ENCODE assay signal across 18 cellular contexts in genomic region chr15:45164914-45165313, GRCh38. TPM values are rescaled to one million over a fixed set of nuclear protein-coding genes. Genes with fewer than 3 reads are reported as not detected.
DNase-seq lines count a peak whose midpoint lies in the region; ATAC-seq and TF ChIP-seq lines count a peak whose summit lies in the region.
"Had no signal": no experiment of that assay in that cellular context is flagged by ENCODE, and none has a peak within 500 bp of the region (broad histone marks: within the 10 kb centered on the region; RNA-seq: fewer than 3 reads in every experiment).

No MANE protein-coding gene starts in this region.

- no peaks in the 10 kb centered on the region for H3K9me3 Mint-ChIP-seq in CD4-positive, CD25-positive, alpha-beta regulatory T cell
- H3K9me3 Mint-ChIP-seq in Caco-2 (ENCODE audit: unreplicated experiment), result no peaks in the 10 kb centered on the region
- H3K9me3 Mint-ChIP-seq in activated T-helper 1 cell treated with anti-CD3 and anti-CD28 coated beads, Interleukin-12 subunit alpha, Interleukin-12 subunit beta, Interleukin-2, Interleukin-4 antibody, amounts not matched to agents 30 ng/mL and 10 ng/mL and 1 ng/mL, durations not matched to agents 14 hours and 24 hours and 36 hours, result no peaks in the 10 kb centered on the region
- peaks cover 0 to 2% (median 0%) of the 10 kb centered on the region in 11 donors for H3K9me3 Mint-ChIP-seq in naive thymus-derived CD4-positive, alpha-beta T cell

- TF ChIP-seq EP300 in tibial nerve (IDR thresholded peaks at IDR 0.05), result no peak

- DNase-seq in CD4-positive, CD25-positive, alpha-beta regulatory T cell, result no peak
- DNase-seq in Caco-2 (no peak), NCI-H510A treated with DMSO at 0.1 percent for 48 hours (lab: John Stamatoyannopoulos, UW) (no peak), DMS114 treated with DMSO at 0.1 percent for 48 hours (lab: John Stamatoyannopoulos, UW; ENCODE audit: unreplicated experiment) (no peak), tibial nerve (ENCODE audit: low spot score in 2 of 2) (no peak)
- DNase-seq in activated T-helper 1 cell treated with anti-CD3 and anti-CD28 coated beads, Interleukin-12 subunit alpha, Interleukin-12 subunit beta, Interleukin-2, Interleukin-4 antibody, amounts not matched to agents 30 ng/mL and 10 ng/mL and 1 ng/mL, durations not matched to agents 14 hours and 24 hours and 36 hours (ENCODE audit: low spot score), result no peak
- DNase-seq in naive thymus-derived CD4-positive, alpha-beta T cell, result no peak
- DNase-seq: activated CD4-positive, CD25-positive, alpha-beta regulatory T cell; EL; foreskin fibroblast; NCI-H1436 treated with DMSO at 0.1 percent for 48 hours; NCI-H446; PC-3; stimulated activated CD4-positive, alpha-beta T cell treated with anti-CD3 and anti-CD28 coated beads, Interleukin-12 subunit alpha, Interleukin-12 subunit beta, amount 100 ng/mL, for 4 hours; transverse colon had no signal

- H3K27ac ChIP-seq in CD4-positive, CD25-positive, alpha-beta regulatory T cell (ENCODE audit: insufficient read depth, low read length, poor library complexity, severe bottlenecking), result no peak overlapping the region
- H3K27ac ChIP-seq in naive thymus-derived CD4-positive, alpha-beta T cell (ENCODE audit: low read depth, low read length), result no peak overlapping the region
- H3K27ac ChIP-seq in tibial nerve, result peak overlapping the region in 2 of 4 donors; percentile 95 to 99
- H3K27ac ChIP-seq: HL-60, prostate gland had no signal

- POLR2A ChIA-PET in Caco-2 (lab: Charles Lee), result no interaction called here
- POLR2A ChIA-PET in naive thymus-derived CD4-positive, alpha-beta T cell (lab: Charles Lee), result interaction anchor here (1.5 to 7.3 kb wide), 3 partner anchors 35 to 237 kb away, joined by 3 to 77 read pairs (median 17); a partner anchor contains a TSS

- WGBS in tibial nerve, 2 donors, result 92 to 95% methylated on average over 1 of the region's 1 CpG

- no peaks in the 10 kb centered on the region for H3K9me3 ChIP-seq in CD4-positive, CD25-positive, alpha-beta regulatory T cell (ENCODE audit: control insufficient read depth in 2 of 2, low read length in 2 of 2)
- H3K9me3 ChIP-seq in Caco-2 (no peaks in the 10 kb centered on the region), tibial nerve (no peaks in the 10 kb centered on the region)
- no peaks in the 10 kb centered on the region for H3K9me3 ChIP-seq in naive thymus-derived CD4-positive, alpha-beta T cell (ENCODE audit: control insufficient read depth in 2 of 3, low read length in 3 of 3)
- H3K9me3 ChIP-seq: prostate gland, transverse colon had no signal

- no peaks in the 10 kb centered on the region for H3K36me3 ChIP-seq in CD4-positive, CD25-positive, alpha-beta regulatory T cell (ENCODE audit: control insufficient read depth, insufficient read depth, low read length)
- no peaks in the 10 kb centered on the region for H3K36me3 ChIP-seq in Caco-2 (ENCODE audit: control insufficient read depth, insufficient read depth, low read length)
- H3K36me3 ChIP-seq in naive thymus-derived CD4-positive, alpha-beta T cell (ENCODE audit: control insufficient read depth in 2 of 3, insufficient read depth in 3 of 3, low read length in 3 of 3), result no peaks in the 10 kb centered on the region
- H3K36me3 ChIP-seq in tibial nerve, result no peaks in the 10 kb centered on the region
- H3K36me3 ChIP-seq: prostate gland, transverse colon had no signal

- intact Hi-C loops in Caco-2 (cut with micrococcal nuclease; ENCODE audit: unreplicated experiment), result no loop called here
- intact Hi-C loops in activated T-helper 1 cell treated with anti-CD3 and anti-CD28 coated beads, Interleukin-12 subunit alpha, Interleukin-12 subunit beta, Interleukin-2, Interleukin-4 antibody, amounts not matched to agents 30 ng/mL and 10 ng/mL and 1 ng/mL, durations not matched to agents 14 hours and 24 hours and 36 hours (cut with micrococcal nuclease), result loop anchor here (10.0 kb wide), 1 partner anchor 420 kb away; the partner anchor contains the start of gene BLOC1S6
- intact Hi-C loops in naive thymus-derived CD4-positive, alpha-beta T cell (cut with micrococcal nuclease), result no loop called here

- peaks cover 9% of the 10 kb centered on the region for H3K36me3 Mint-ChIP-seq in CD4-positive, CD25-positive, alpha-beta regulatory T cell
- H3K36me3 Mint-ChIP-seq in Caco-2 (ENCODE audit: insufficient read depth, unreplicated experiment), result peaks cover 17% of the 10 kb centered on the region
- peaks cover 2% of the 10 kb centered on the region for H3K36me3 Mint-ChIP-seq in activated T-helper 1 cell treated with anti-CD3 and anti-CD28 coated beads, Interleukin-12 subunit alpha, Interleukin-12 subunit beta, Interleukin-2, Interleukin-4 antibody, amounts not matched to agents 30 ng/mL and 10 ng/mL and 1 ng/mL, durations not matched to agents 14 hours and 24 hours and 36 hours (ENCODE audit: low read depth)
- H3K36me3 Mint-ChIP-seq in naive thymus-derived CD4-positive, alpha-beta T cell, result peaks cover 0 to 9% (median 0%) of the 10 kb centered on the region in 5 donors

- H3K27me3 ChIP-seq in CD4-positive, CD25-positive, alpha-beta regulatory T cell (ENCODE audit: control insufficient read depth, insufficient read depth, low read length), result no peaks in the 10 kb centered on the region
- H3K27me3 ChIP-seq in Caco-2 (replicated peaks; ENCODE audit: control insufficient read depth, insufficient read depth, low read length) (no peaks in the 10 kb centered on the region), tibial nerve (no peaks in the 10 kb centered on the region)
- no peaks in the 10 kb centered on the region for H3K27me3 ChIP-seq in naive thymus-derived CD4-positive, alpha-beta T cell (ENCODE audit: control insufficient read depth in 2 of 2, insufficient read depth in 2 of 2, low read length in 2 of 2)
- H3K27me3 ChIP-seq: transverse colon had no signal

- no peaks in the 10 kb centered on the region for H3K27me3 Mint-ChIP-seq in CD4-positive, CD25-positive, alpha-beta regulatory T cell
- H3K27me3 Mint-ChIP-seq in Caco-2 (ENCODE audit: insufficient read depth, unreplicated experiment), result no peaks in the 10 kb centered on the region
- H3K27me3 Mint-ChIP-seq in activated T-helper 1 cell treated with anti-CD3 and anti-CD28 coated beads, Interleukin-12 subunit alpha, Interleukin-12 subunit beta, Interleukin-2, Interleukin-4 antibody, amounts not matched to agents 30 ng/mL and 10 ng/mL and 1 ng/mL, durations not matched to agents 14 hours and 24 hours and 36 hours (ENCODE audit: insufficient read depth), result no peaks in the 10 kb centered on the region
- no peaks in the 10 kb centered on the region for H3K27me3 Mint-ChIP-seq in naive thymus-derived CD4-positive, alpha-beta T cell

- CTCF ChIA-PET in Caco-2 (lab: Charles Lee), result interaction anchor here (1.2 to 3.4 kb wide), 3 partner anchors 21 to 248 kb away, joined by 5 to 66 read pairs (median 16); no protein-coding TSS in a partner anchor
- CTCF ChIA-PET in naive thymus-derived CD4-positive, alpha-beta T cell (lab: Charles Lee), result interaction anchor here (1.1 to 4.5 kb wide), 6 partner anchors 15 to 238 kb away, joined by 3 to 36 read pairs (median 12); a partner anchor contains a TSS

- no peak for TF ChIP-seq POLR2A in tibial nerve (IDR thresholded peaks at IDR 0.05)

- TF ChIP-seq CTCF in Caco-2 (IDR thresholded peaks at IDR 0.05; ENCODE audit: insufficient read depth in 1 of 2, low read depth in 1 of 2, low read length in 1 of 2, severe bottlenecking in 1 of 2, unreplicated experiment in 1 of 2) (no peak), tibial nerve (IDR thresholded peaks at IDR 0.05) (no peak)

- no TSS peak for BruUV-seq in Caco-2 (replicated peaks; lab: Mats Ljungman, UMichigan)

- peak overlapping the region; percentile 55 to 88 (median 84) for H3K27ac Mint-ChIP-seq in CD4-positive, CD25-positive, alpha-beta regulatory T cell
- H3K27ac Mint-ChIP-seq in Caco-2 (ENCODE audit: unreplicated experiment), result peak overlapping the region; percentile 67
- no peak overlapping the region for H3K27ac Mint-ChIP-seq in activated T-helper 1 cell treated with anti-CD3 and anti-CD28 coated beads, Interleukin-12 subunit alpha, Interleukin-12 subunit beta, Interleukin-2, Interleukin-4 antibody, amounts not matched to agents 30 ng/mL and 10 ng/mL and 1 ng/mL, durations not matched to agents 14 hours and 24 hours and 36 hours
- peak overlapping the region; percentile 51 to 91 (median 72) for H3K27ac Mint-ChIP-seq in naive thymus-derived CD4-positive, alpha-beta T cell

- no peak for ATAC-seq in CD4-positive, CD25-positive, alpha-beta regulatory T cell (ENCODE audit: low read depth in 2 of 2)
- no peak for ATAC-seq in naive thymus-derived CD4-positive, alpha-beta T cell
- ATAC-seq: PC-3 had no signal

- no peak overlapping the region for H3K4me3 ChIP-seq in CD4-positive, CD25-positive, alpha-beta regulatory T cell (ENCODE audit: low read depth, low read length)
- H3K4me3 ChIP-seq in Caco-2 (ENCODE audit: low read depth, low read length), result no peak overlapping the region
- H3K4me3 ChIP-seq in naive thymus-derived CD4-positive, alpha-beta T cell (ENCODE audit: low read length), result no peak overlapping the region
- H3K4me3 ChIP-seq in tibial nerve, result no peak overlapping the region
- H3K4me3 ChIP-seq: prostate gland, transverse colon had no signal

- peaks cover 0 to 37% (median 15%) of the 10 kb centered on the region in 4 donors for H3K4me1 Mint-ChIP-seq in CD4-positive, CD25-positive, alpha-beta regulatory T cell
- peaks cover 17% of the 10 kb centered on the region for H3K4me1 Mint-ChIP-seq in Caco-2 (ENCODE audit: low read depth, unreplicated experiment)
- peaks cover 21% of the 10 kb centered on the region for H3K4me1 Mint-ChIP-seq in activated T-helper 1 cell treated with anti-CD3 and anti-CD28 coated beads, Interleukin-12 subunit alpha, Interleukin-12 subunit beta, Interleukin-2, Interleukin-4 antibody, amounts not matched to agents 30 ng/mL and 10 ng/mL and 1 ng/mL, durations not matched to agents 14 hours and 24 hours and 36 hours (ENCODE audit: low read depth)
- peaks cover 10 to 31% (median 18%) of the 10 kb centered on the region in 7 donors for H3K4me1 Mint-ChIP-seq in naive thymus-derived CD4-positive, alpha-beta T cell

- peaks cover 18% of the 10 kb centered on the region for H3K4me1 ChIP-seq in CD4-positive, CD25-positive, alpha-beta regulatory T cell (ENCODE audit: control insufficient read depth, insufficient read depth, low read length, poor library complexity, severe bottlenecking)
- H3K4me1 ChIP-seq in Caco-2, result peaks cover 32% of the 10 kb centered on the region
- peaks cover 10 to 13% of the 10 kb centered on the region in 2 donors for H3K4me1 ChIP-seq in naive thymus-derived CD4-positive, alpha-beta T cell (ENCODE audit: control insufficient read depth in 2 of 2, insufficient read depth in 2 of 2, low read length in 2 of 2)
- peaks cover 0 to 56% (median 12%) of the 10 kb centered on the region in 4 donors for H3K4me1 ChIP-seq in tibial nerve

- peak overlapping the region; percentile 29 to 82 (median 78) for H3K4me3 Mint-ChIP-seq in CD4-positive, CD25-positive, alpha-beta regulatory T cell
- H3K4me3 Mint-ChIP-seq in Caco-2 (ENCODE audit: unreplicated experiment), result peak overlapping the region; percentile 43
- peak overlapping the region; percentile 75 for H3K4me3 Mint-ChIP-seq in activated T-helper 1 cell treated with anti-CD3 and anti-CD28 coated beads, Interleukin-12 subunit alpha, Interleukin-12 subunit beta, Interleukin-2, Interleukin-4 antibody, amounts not matched to agents 30 ng/mL and 10 ng/mL and 1 ng/mL, durations not matched to agents 14 hours and 24 hours and 36 hours
- H3K4me3 Mint-ChIP-seq in naive thymus-derived CD4-positive, alpha-beta T cell, result peak overlapping the region; percentile 19 to 87 (median 70)

RNA-seq across cellular contexts. Expression of gene SHF, which starts 22.9 kb away (rescaled TPM):
- 3.3 TPM for total RNA-seq in CD4-positive, CD25-positive, alpha-beta regulatory T cell
- polyA plus RNA-seq in CD4-positive, CD25-positive, alpha-beta regulatory T cell, result 1 to 10 TPM in 2 of 4 donors, under 1 TPM in 2; 0.87 to 2.2 (median 1.3) TPM
- 11.9 and 12.9 TPM in 2 replicates for total RNA-seq in Caco-2 (2022)
- total RNA-seq in activated T-helper 1 cell treated with anti-CD3 and anti-CD28 coated beads, Interleukin-12 subunit alpha, Interleukin-12 subunit beta, Interleukin-2, Interleukin-4 antibody, amounts not matched to agents 30 ng/mL and 10 ng/mL and 1 ng/mL, durations not matched to agents 14 hours and 24 hours and 36 hours, result 14.5 and 16.3 TPM in 2 replicates
- 1 to 10 TPM; 3.5 to 8.7 (median 6.2) TPM for total RNA-seq in naive thymus-derived CD4-positive, alpha-beta T cell
- 1 to 10 TPM; 2.5 to 3.0 TPM for polyA plus RNA-seq in naive thymus-derived CD4-positive, alpha-beta T cell
- 10 to 100 TPM; 18.8 to 36.6 (median 25.5) TPM for total RNA-seq in tibial nerve

RNA-seq across cellular contexts. Expression of gene DUOX1, which starts 35.1 kb away (rescaled TPM):
- total RNA-seq in CD4-positive, CD25-positive, alpha-beta regulatory T cell, result not detected
- polyA plus RNA-seq in CD4-positive, CD25-positive, alpha-beta regulatory T cell, result 1 to 10 TPM in 3 of 4 donors, under 1 TPM in 1; 0.72 to 1.6 (median 1.2) TPM
- total RNA-seq in Caco-2 (2022) (0.14 and 0.56 TPM in 2 replicates), tibial nerve (1 to 10 TPM; 1.5 to 4.2 (median 3.9) TPM)
- 0.10 and 0.13 TPM in 2 replicates for total RNA-seq in activated T-helper 1 cell treated with anti-CD3 and anti-CD28 coated beads, Interleukin-12 subunit alpha, Interleukin-12 subunit beta, Interleukin-2, Interleukin-4 antibody, amounts not matched to agents 30 ng/mL and 10 ng/mL and 1 ng/mL, durations not matched to agents 14 hours and 24 hours and 36 hours
- total RNA-seq in naive thymus-derived CD4-positive, alpha-beta T cell, result under 1 TPM in 2 of 5 experiments, not detected in 3; 0.05 to 0.34 TPM
- polyA plus RNA-seq in naive thymus-derived CD4-positive, alpha-beta T cell, result 1 to 10 TPM; 1.2 to 2.0 TPM
- total RNA-seq: PC-3 had no signal

RNA-seq across cellular contexts. Expression of gene DUOXA1, which starts 35.2 kb away (rescaled TPM):
- not detected for total RNA-seq in CD4-positive, CD25-positive, alpha-beta regulatory T cell
- not detected for polyA plus RNA-seq in CD4-positive, CD25-positive, alpha-beta regulatory T cell
- 0.39 TPM in 1 of 2 replicates, not detected in the other for total RNA-seq in Caco-2 (2022)
- total RNA-seq in activated T-helper 1 cell treated with anti-CD3 and anti-CD28 coated beads, Interleukin-12 subunit alpha, Interleukin-12 subunit beta, Interleukin-2, Interleukin-4 antibody, amounts not matched to agents 30 ng/mL and 10 ng/mL and 1 ng/mL, durations not matched to agents 14 hours and 24 hours and 36 hours, result 0.37 TPM in 1 of 2 replicates, not detected in the other
- under 1 TPM in 2 of 5 experiments, not detected in 3; 0.49 to 0.51 TPM for total RNA-seq in naive thymus-derived CD4-positive, alpha-beta T cell
- under 1 TPM in 1 of 2 donors, not detected in 1; 0.22 TPM for polyA plus RNA-seq in naive thymus-derived CD4-positive, alpha-beta T cell
- total RNA-seq in tibial nerve, result 1 to 10 TPM; 1.1 to 7.5 (median 1.9) TPM
- total RNA-seq: PC-3 had no signal

RNA-seq across cellular contexts. Expression of gene DUOXA2, which starts 50.8 kb away (rescaled TPM):
- total RNA-seq in CD4-positive, CD25-positive, alpha-beta regulatory T cell, result not detected
- not detected for polyA plus RNA-seq in CD4-positive, CD25-positive, alpha-beta regulatory T cell
- total RNA-seq in Caco-2 (2022) (1.5 and 1.6 TPM in 2 replicates), tibial nerve (not detected)
- not detected in 2 replicates for total RNA-seq in activated T-helper 1 cell treated with anti-CD3 and anti-CD28 coated beads, Interleukin-12 subunit alpha, Interleukin-12 subunit beta, Interleukin-2, Interleukin-4 antibody, amounts not matched to agents 30 ng/mL and 10 ng/mL and 1 ng/mL, durations not matched to agents 14 hours and 24 hours and 36 hours
- not detected for total RNA-seq in naive thymus-derived CD4-positive, alpha-beta T cell
- not detected for polyA plus RNA-seq in naive thymus-derived CD4-positive, alpha-beta T cell
- total RNA-seq: bronchial epithelial cell, PC-3, prostate gland had no signal

RNA-seq across cellular contexts. Expression of gene DUOX2, which starts 50.9 kb away (rescaled TPM):
- not detected for total RNA-seq in CD4-positive, CD25-positive, alpha-beta regulatory T cell
- polyA plus RNA-seq in CD4-positive, CD25-positive, alpha-beta regulatory T cell, result not detected
- total RNA-seq in Caco-2 (2022) (6.9 and 8.3 TPM in 2 replicates), tibial nerve (1 to 10 TPM in 1 of 4 donors, under 1 TPM in 3; 0.22 to 1.9 (median 0.84) TPM)
- not detected in 2 replicates for total RNA-seq in activated T-helper 1 cell treated with anti-CD3 and anti-CD28 coated beads, Interleukin-12 subunit alpha, Interleukin-12 subunit beta, Interleukin-2, Interleukin-4 antibody, amounts not matched to agents 30 ng/mL and 10 ng/mL and 1 ng/mL, durations not matched to agents 14 hours and 24 hours and 36 hours
- total RNA-seq in naive thymus-derived CD4-positive, alpha-beta T cell, result under 1 TPM in 1 of 5 experiments, not detected in 4; 0.49 TPM
- not detected for polyA plus RNA-seq in naive thymus-derived CD4-positive, alpha-beta T cell
- total RNA-seq: PC-3 had no signal
